8 cellular contexts compared by ENCODE assay signal in genomic region chr19:42285546-42285945, GRCh38. TPM values are rescaled to one million over a fixed set of nuclear protein-coding genes. Genes with fewer than 3 reads are reported as not detected.
DNase-seq lines count a peak whose midpoint lies in the region; ATAC-seq and TF ChIP-seq lines count a peak whose summit lies in the region.

No MANE protein-coding gene starts in this region.

- no peak for DNase-seq in CD4-positive, CD25-positive, alpha-beta regulatory T cell
- DNase-seq in LNCaP clone FGC (ENCODE audit: low read depth) (no peak), dorsolateral prefrontal cortex (peak in 1 of 10 donors; percentile 4), HT-29 (ENCODE audit: low spot score) (no peak), foreskin melanocyte (no peak), NCI-H1417 treated with DMSO at 0.1 percent for 48 hours (lab: John Stamatoyannopoulos, UW) (no peak), HUDEP-2 (lab: John Stamatoyannopoulos, UW; ENCODE audit: unreplicated experiment in 76 of 76) (no peak)

- TF ChIP-seq CTCF in LNCaP clone FGC (IDR thresholded peaks at IDR 0.05; ENCODE audit: control insufficient read depth, extremely low read depth, insufficient read depth) (no peak), dorsolateral prefrontal cortex (IDR thresholded peaks at IDR 0.05 in 54 of 56, conservative IDR thresholded peaks at IDR 0.05 in 2 of 56; ENCODE audit: low read depth in 1 of 56, partially characterized antibody in 56 of 56) (no peak)

- intact Hi-C loops in dorsolateral prefrontal cortex (cut with DNase I), result loop anchor here (2.0 to 5.0 kb wide), 3 partner anchors 17 to 39 kb away; partner anchors contain the start of genes MEGF8 (in 1 of the 2), PAFAH1B3 (in 1 of the 2) and PRR19 (in 1 of the 2)

- no peaks in the 10 kb centered on the region for H3K9me3 ChIP-seq in CD4-positive, CD25-positive, alpha-beta regulatory T cell (ENCODE audit: control insufficient read depth in 2 of 2, low read length in 2 of 2)
- no peaks in the 10 kb centered on the region for H3K9me3 ChIP-seq in neuron (ENCODE audit: low read length)

- peaks cover 0 to 23% (median 17%) of the 10 kb centered on the region in 4 donors for H3K4me1 Mint-ChIP-seq in CD4-positive, CD25-positive, alpha-beta regulatory T cell

- peak overlapping the region; percentile 48 to 96 (median 84) for H3K4me3 Mint-ChIP-seq in CD4-positive, CD25-positive, alpha-beta regulatory T cell

- H3K27ac ChIP-seq in CD4-positive, CD25-positive, alpha-beta regulatory T cell (ENCODE audit: insufficient read depth, low read length, poor library complexity, severe bottlenecking), result peak overlapping the region; percentile 78
- H3K27ac ChIP-seq in dorsolateral prefrontal cortex, result peak overlapping the region in 58 of 59 donors; percentile 51 to 100 (median 92)

- no peak for ATAC-seq in CD4-positive, CD25-positive, alpha-beta regulatory T cell (ENCODE audit: low read depth in 2 of 2)

- H3K4me3 ChIP-seq in CD4-positive, CD25-positive, alpha-beta regulatory T cell (ENCODE audit: low read depth, low read length), result peak overlapping the region; percentile 60
- H3K4me3 ChIP-seq in LNCaP clone FGC (ENCODE audit: low read depth, low read length) (peak overlapping the region; percentile 57; the same call in 1 of the 2 replicates), dorsolateral prefrontal cortex (peak overlapping the region in 56 of 59 donors; percentile 5 to 82 (median 74)), neuron (ENCODE audit: low read length) (peak overlapping the region; percentile 67)

- H2AFZ ChIP-seq in neuron (ENCODE audit: low read depth, low read length), result no peak overlapping the region

- H3K9me3 Mint-ChIP-seq in CD4-positive, CD25-positive, alpha-beta regulatory T cell, result no peaks in the 10 kb centered on the region

- no peaks in the 10 kb centered on the region for H3K27me3 ChIP-seq in CD4-positive, CD25-positive, alpha-beta regulatory T cell (ENCODE audit: control insufficient read depth, insufficient read depth, low read length)
- H3K27me3 ChIP-seq in dorsolateral prefrontal cortex (no peaks in the 10 kb centered on the region), neuron (ENCODE audit: insufficient read depth, low read length) (no peaks in the 10 kb centered on the region)

- peak overlapping the region; percentile 92 to 98 (median 97) for H3K27ac Mint-ChIP-seq in CD4-positive, CD25-positive, alpha-beta regulatory T cell

- peaks cover 5% of the 10 kb centered on the region for H3K27me3 Mint-ChIP-seq in CD4-positive, CD25-positive, alpha-beta regulatory T cell

- peaks cover 34% of the 10 kb centered on the region for H3K36me3 ChIP-seq in CD4-positive, CD25-positive, alpha-beta regulatory T cell (ENCODE audit: control insufficient read depth, insufficient read depth, low read length)
- peaks cover 39% of the 10 kb centered on the region for H3K36me3 ChIP-seq in neuron (ENCODE audit: insufficient read depth, low read length)

- no peaks in the 10 kb centered on the region for H3K36me3 Mint-ChIP-seq in CD4-positive, CD25-positive, alpha-beta regulatory T cell

- peaks cover 42% of the 10 kb centered on the region for H3K4me1 ChIP-seq in CD4-positive, CD25-positive, alpha-beta regulatory T cell (ENCODE audit: control insufficient read depth, insufficient read depth, low read length, poor library complexity, severe bottlenecking)
- H3K4me1 ChIP-seq in neuron (ENCODE audit: insufficient read depth, low read length), result peaks cover 42% of the 10 kb centered on the region

RNA-seq across cellular contexts. Expression of gene PRR19, which starts 16.4 kb away (rescaled TPM):
- total RNA-seq in CD4-positive, CD25-positive, alpha-beta regulatory T cell, result not detected
- polyA plus RNA-seq in CD4-positive, CD25-positive, alpha-beta regulatory T cell, result under 1 TPM; 0.10 to 0.83 (median 0.21) TPM
- total RNA-seq in dorsolateral prefrontal cortex, result 1 to 10 TPM in 112 of 120 experiments, under 1 TPM in 8; 0.46 to 5.4 (median 2.1) TPM
- 4.4 and 4.7 TPM in 2 replicates for total RNA-seq in HT-29 (2014; rRNA removed; shearing (Covaris generic))

RNA-seq across cellular contexts. Expression of gene CIC, which starts 16.5 kb away (rescaled TPM):
- 124 TPM for total RNA-seq in CD4-positive, CD25-positive, alpha-beta regulatory T cell
- polyA plus RNA-seq in CD4-positive, CD25-positive, alpha-beta regulatory T cell, result under 1 TPM; 0.41 to 0.91 (median 0.68) TPM
- 100 to 1,000 TPM in 70 of 120 experiments, 10 to 100 TPM in 50; 76.5 to 169 (median 103) TPM for total RNA-seq in dorsolateral prefrontal cortex
- 42.1 and 55.5 TPM in 2 replicates for total RNA-seq in HT-29 (2014; rRNA removed; shearing (Covaris generic))

RNA-seq across cellular contexts. Expression of gene PAFAH1B3, which starts 16.9 kb away (rescaled TPM):
- 27.5 TPM for total RNA-seq in CD4-positive, CD25-positive, alpha-beta regulatory T cell
- 10 to 100 TPM; 54.5 to 71.6 (median 59.8) TPM for polyA plus RNA-seq in CD4-positive, CD25-positive, alpha-beta regulatory T cell
- total RNA-seq in dorsolateral prefrontal cortex, result 10 to 100 TPM; 16.2 to 58.0 (median 31.5) TPM
- total RNA-seq in HT-29 (2014; rRNA removed; shearing (Covaris generic)), result 286 and 326 TPM in 2 replicates

RNA-seq across cellular contexts. Expression of gene TMEM145, which starts 27.6 kb away (rescaled TPM):
- total RNA-seq in CD4-positive, CD25-positive, alpha-beta regulatory T cell, result not detected
- polyA plus RNA-seq in CD4-positive, CD25-positive, alpha-beta regulatory T cell, result not detected
- total RNA-seq in dorsolateral prefrontal cortex, result 100 to 1,000 TPM in 4 of 120 experiments, 10 to 100 TPM in 116; 30.7 to 105 (median 68.9) TPM
- total RNA-seq in HT-29 (2014; rRNA removed; shearing (Covaris generic)), result 0.29 and 0.81 TPM in 2 replicates

RNA-seq across cellular contexts. Expression of gene ERF, which starts 30.6 kb away (rescaled TPM):
- total RNA-seq in CD4-positive, CD25-positive, alpha-beta regulatory T cell, result 96.4 TPM
- polyA plus RNA-seq in CD4-positive, CD25-positive, alpha-beta regulatory T cell, result 1 to 10 TPM; 1.4 to 7.5 (median 2.6) TPM
- 100 to 1,000 TPM in 3 of 120 experiments, 10 to 100 TPM in 117; 22.2 to 145 (median 47.8) TPM for total RNA-seq in dorsolateral prefrontal cortex
- total RNA-seq in HT-29 (2014; rRNA removed; shearing (Covaris generic)), result 157 and 160 TPM in 2 replicates
